Comparison of ENCODE assay signal across 8 cellular contexts in the genomic region with DNA sequence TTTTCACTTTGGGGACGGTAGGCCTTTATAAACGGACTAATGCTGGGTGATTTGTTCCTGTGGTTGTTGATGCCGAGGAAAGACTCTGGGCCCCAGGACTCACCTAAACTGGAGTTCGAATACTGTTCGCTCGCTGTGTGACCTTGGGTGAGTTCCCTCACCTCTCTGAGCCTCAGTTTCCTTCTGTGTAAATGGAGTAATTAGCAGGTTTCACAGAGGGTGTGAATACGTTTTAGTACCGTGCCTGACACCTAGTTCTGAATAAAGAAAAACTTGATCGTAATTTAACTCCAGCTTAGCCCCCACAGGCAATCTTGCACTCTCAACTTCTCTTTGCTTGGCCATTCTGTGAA. TPM values are rescaled to one million over a fixed set of nuclear protein-coding genes. Genes with fewer than 3 reads are reported as not detected.
DNase-seq lines count a peak whose midpoint lies in the region; ATAC-seq and TF ChIP-seq lines count a peak whose summit lies in the region.

No MANE protein-coding gene starts in this region.

- H3K27ac ChIP-seq in GM23248 = peak overlapping the region; percentile 93
- peak overlapping the region; percentile 88 to 98 (median 94) for H3K27ac ChIP-seq in gastroesophageal sphincter

- H3K36me3 ChIP-seq in GM23248 (ENCODE audit: low read depth) (no peaks in the 10 kb centered on the region), gastroesophageal sphincter (peaks cover 0 to 14% of the 10 kb centered on the region in 2 donors)

- peak overlapping the region; percentile 92 for H2AFZ ChIP-seq in GM23248

- peak overlapping the region; percentile 89 for H3K4me2 ChIP-seq in GM23248 (ENCODE audit: unreplicated experiment)

- 2 to 3% methylated on average over 9 of the region's 9 CpGs for WGBS in GM23248 (ENCODE audit: low coverage in 1 of 2, low lambda C conversion rate in 2 of 2, missing lambda C conversion rate in 2 of 2), 2 experiments
- 1 to 4% methylated on average over 9 of the region's 9 CpGs for WGBS in gastroesophageal sphincter (ENCODE audit: low coverage in 1 of 2), 2 donors

- intact Hi-C loops in sciatic nerve (cut with DNase I) = no loop called here

- no peak for TF ChIP-seq POLR2A in gastroesophageal sphincter (IDR thresholded peaks at IDR 0.05)

- peaks cover 98% of the 10 kb centered on the region for H3K79me2 ChIP-seq in GM23248 (ENCODE audit: insufficient read depth)

- no peaks in the 10 kb centered on the region for H3K9me2 ChIP-seq in GM23248 (ENCODE audit: insufficient read depth)

- H3K4me1 ChIP-seq in GM23248 (ENCODE audit: insufficient read depth) (peaks cover 25% of the 10 kb centered on the region), gastroesophageal sphincter (peaks cover 2 to 66% (median 21%) of the 10 kb centered on the region in 3 donors)

- peak overlapping the region; percentile 95 for H3K4me3 ChIP-seq in GM23248
- H3K4me3 ChIP-seq in WI38 (ENCODE audit: low read depth, low read length) = peak overlapping the region; percentile 99
- peak overlapping the region; percentile 91 to 94 for H3K4me3 ChIP-seq in gastroesophageal sphincter
- H3K4me3 ChIP-seq in skeletal muscle cell (ENCODE audit: low read depth, low read length) = peak overlapping the region; percentile 99

- H3F3A ChIP-seq in GM23248 (ENCODE audit: insufficient read depth) = 0 out of 2 replicates have a peak, but pooled peaks cover under 1% of the 10 kb centered on the region

- H3K27me3 ChIP-seq in GM23248 (replicated peaks; ENCODE audit: insufficient read depth) = no peaks in the 10 kb centered on the region
- no peaks in the 10 kb centered on the region for H3K27me3 ChIP-seq in gastroesophageal sphincter

- peak overlapping the region; percentile 97 for H3K9ac ChIP-seq in GM23248

- DNase-seq in GM23248 (no peak), skeletal muscle cell (ENCODE audit: low read depth) (no peak), sciatic nerve (ENCODE audit: low spot score) (no peak), GM10266 (ENCODE audit: extremely low spot score) (no peak), anterior cingulate cortex (lab: John Stamatoyannopoulos, UW) (no peak), SHP77 (lab: John Stamatoyannopoulos, UW) (no peak)

- ATAC-seq in gastroesophageal sphincter = no peak
- ATAC-seq in sciatic nerve = no peak

- in situ Hi-C loops in GM23248 (cut with MboI) = loop anchor here (5.0 kb wide), 1 partner anchor 46 kb away; no protein-coding TSS in a partner anchor

- no peak for TF ChIP-seq CTCF in WI38 (IDR thresholded peaks at IDR 0.05; ENCODE audit: low read depth, low read length)
- no peak for TF ChIP-seq CTCF in gastroesophageal sphincter (IDR thresholded peaks at IDR 0.05)
- no peak for TF ChIP-seq CTCF in GM10266 (IDR thresholded peaks at IDR 0.05; ENCODE audit: control insufficient read depth, insufficient read depth, low read depth, missing control alignments)

- no peak for TF ChIP-seq EP300 in gastroesophageal sphincter (IDR thresholded peaks at IDR 0.05)

- H3K9me3 ChIP-seq in GM23248 (ENCODE audit: low read depth) = no peaks in the 10 kb centered on the region
- H3K9me3 ChIP-seq in gastroesophageal sphincter = no peaks in the 10 kb centered on the region

- H4K20me1 ChIP-seq in GM23248 (ENCODE audit: insufficient read depth) = no peaks in the 10 kb centered on the region

RNA-seq across cellular contexts. Expression of gene UBE3B, which starts 0.5 kb away (rescaled TPM):
- total RNA-seq in GM23248 (2014; rRNA removed; shearing (Covaris generic)) = 32.0 and 34.7 TPM in 2 replicates
- 34.3 and 38.3 TPM in 2 replicates for polyA plus RNA-seq in GM23248 (2016; fragmentation: Nextera tagmentation; extraction: Ambion mirVana)
- 10 to 100 TPM; 45.2 to 63.6 (median 62.8) TPM for total RNA-seq in gastroesophageal sphincter
- 40.4 TPM for total RNA-seq in sciatic nerve

RNA-seq across cellular contexts. Expression of gene KCTD10, which starts 0.8 kb away (rescaled TPM):
- total RNA-seq in GM23248 (2014; rRNA removed; shearing (Covaris generic)) = 97.0 and 117 TPM in 2 replicates
- 81.1 and 83.4 TPM in 2 replicates for polyA plus RNA-seq in GM23248 (2016; fragmentation: Nextera tagmentation; extraction: Ambion mirVana)
- total RNA-seq in gastroesophageal sphincter (100 to 1,000 TPM in 1 of 4 donors, 10 to 100 TPM in 3; 76.8 to 104 (median 94.5) TPM), sciatic nerve (88.8 TPM)
